In genomic region chr18:45386256-45386655, GRCh38 we compare ENCODE assay signal across 8 cellular contexts.
DNase-seq lines count a peak whose midpoint lies in the region; ATAC-seq, FAIRE-seq and TF ChIP-seq lines count a peak whose summit lies in the region.

No MANE protein-coding gene starts in this region.

- CTCF ChIA-PET in activated CD8-positive, alpha-beta T cell treated with anti-CD3 and anti-CD28 coated beads for 36 hours (lab: Charles Lee), result interaction anchor here (0.7 to 6.4 kb wide), 6 partner anchors 10 to 173 kb away, joined by 3 to 37 read pairs (median 6); no protein-coding TSS in a partner anchor
- CTCF ChIA-PET in activated CD8-positive, alpha-beta T cell treated with anti-CD3 and anti-CD28 coated beads, Interleukin-2, amount 10 ng/mL, durations not matched to agents 7 days and 5 days (lab: Charles Lee), result interaction anchor here (2.2 kb wide), 1 partner anchor 1256 kb away, joined by 5 read pairs; no protein-coding TSS in a partner anchor

- H3K4me1 Mint-ChIP-seq in activated CD8-positive, alpha-beta T cell treated with anti-CD3 and anti-CD28 coated beads for 36 hours (ENCODE audit: low read depth), result no peaks in the 10 kb centered on the region
- H3K4me1 Mint-ChIP-seq in activated CD8-positive, alpha-beta T cell treated with anti-CD3 and anti-CD28 coated beads, Interleukin-2, amount 10 ng/mL, durations not matched to agents 7 days and 5 days (ENCODE audit: low read depth), result peaks cover 3% of the 10 kb centered on the region

- H3K27ac ChIP-seq in parathyroid adenoma, result no peak overlapping the region

- no peaks in the 10 kb centered on the region for H3K36me3 Mint-ChIP-seq in activated CD8-positive, alpha-beta T cell treated with anti-CD3 and anti-CD28 coated beads for 36 hours (ENCODE audit: low read depth)
- no peaks in the 10 kb centered on the region for H3K36me3 Mint-ChIP-seq in activated CD8-positive, alpha-beta T cell treated with anti-CD3 and anti-CD28 coated beads, Interleukin-2, amount 10 ng/mL, durations not matched to agents 7 days and 5 days (ENCODE audit: low read depth)

- ATAC-seq in activated CD8-positive, alpha-beta T cell treated with anti-CD3 and anti-CD28 coated beads for 36 hours, result no peak
- no peak for ATAC-seq in activated CD8-positive, alpha-beta T cell treated with anti-CD3 and anti-CD28 coated beads, Interleukin-2, amount 10 ng/mL, durations not matched to agents 7 days and 5 days

- no peak overlapping the region for H3K4me3 ChIP-seq in parathyroid adenoma (ENCODE audit: low read depth, low read length)

- no peak for TF ChIP-seq POLR2A in erythroblast (IDR thresholded peaks at IDR 0.05; ENCODE audit: low read length)
- TF ChIP-seq POLR2A in GM12891 (IDR thresholded peaks at IDR 0.05; ENCODE audit: low read depth, low read length), result no peak

- no peak overlapping the region for H3K4me3 Mint-ChIP-seq in activated CD8-positive, alpha-beta T cell treated with anti-CD3 and anti-CD28 coated beads for 36 hours
- H3K4me3 Mint-ChIP-seq in activated CD8-positive, alpha-beta T cell treated with anti-CD3 and anti-CD28 coated beads, Interleukin-2, amount 10 ng/mL, durations not matched to agents 7 days and 5 days, result no peak overlapping the region

- H3K4me2 ChIP-seq in parathyroid adenoma (ENCODE audit: low read length), result no peak overlapping the region

- H3K27me3 ChIP-seq in parathyroid adenoma (ENCODE audit: control insufficient read depth, insufficient read depth, low read length), result no peaks in the 10 kb centered on the region

- no peaks in the 10 kb centered on the region for H3K36me3 ChIP-seq in parathyroid adenoma (ENCODE audit: control insufficient read depth, insufficient read depth, low read length)

- no peak for TF ChIP-seq CTCF in activated CD8-positive, alpha-beta T cell treated with anti-CD3 and anti-CD28 coated beads for 36 hours (IDR thresholded peaks at IDR 0.05)
- peak; percentile 66 for TF ChIP-seq CTCF in parathyroid adenoma (IDR thresholded peaks at IDR 0.05)

- H3K9ac ChIP-seq in parathyroid adenoma, result no peak overlapping the region

- peak; percentile 42 for DNase-seq in activated CD8-positive, alpha-beta T cell treated with anti-CD3 and anti-CD28 coated beads for 36 hours
- no peak for DNase-seq in activated CD8-positive, alpha-beta T cell treated with anti-CD3 and anti-CD28 coated beads, Interleukin-2, amount 10 ng/mL, durations not matched to agents 7 days and 5 days
- peak; percentile 85 for DNase-seq in NCI-H748 (lab: John Stamatoyannopoulos, UW; ENCODE audit: unreplicated experiment)
- peak; percentile 35 to 59 for DNase-seq in erythroblast (lab: John Stamatoyannopoulos, UW)
- DNase-seq in NK-92 treated with Interleukin-12 subunit alpha and Interleukin-12 subunit beta, amount 100 ng/mL, for 24 hours (lab: John Stamatoyannopoulos, UW), result no peak
- DNase-seq in NCI-H187 treated with DMSO at 0.1 percent for 48 hours (lab: John Stamatoyannopoulos, UW), result no peak
- DNase-seq in GM12891 (ENCODE audit: insufficient read length, low spot score), result no peak

- H3K9me3 Mint-ChIP-seq in activated CD8-positive, alpha-beta T cell treated with anti-CD3 and anti-CD28 coated beads for 36 hours, result no peaks in the 10 kb centered on the region
- no peaks in the 10 kb centered on the region for H3K9me3 Mint-ChIP-seq in activated CD8-positive, alpha-beta T cell treated with anti-CD3 and anti-CD28 coated beads, Interleukin-2, amount 10 ng/mL, durations not matched to agents 7 days and 5 days (ENCODE audit: insufficient read depth)

- no peaks in the 10 kb centered on the region for H3K9me3 ChIP-seq in parathyroid adenoma (ENCODE audit: control insufficient read depth, low read length)

- POLR2A ChIA-PET in activated CD8-positive, alpha-beta T cell treated with anti-CD3 and anti-CD28 coated beads for 36 hours (lab: Charles Lee), result no interaction called here
- POLR2A ChIA-PET in activated CD8-positive, alpha-beta T cell treated with anti-CD3 and anti-CD28 coated beads, Interleukin-2, amount 10 ng/mL, durations not matched to agents 7 days and 5 days (lab: Charles Lee), result no interaction called here

- H3K79me2 ChIP-seq in parathyroid adenoma, result no peaks in the 10 kb centered on the region

- peaks cover 29% of the 10 kb centered on the region for H3K27me3 Mint-ChIP-seq in activated CD8-positive, alpha-beta T cell treated with anti-CD3 and anti-CD28 coated beads for 36 hours
- peaks cover 17% of the 10 kb centered on the region for H3K27me3 Mint-ChIP-seq in activated CD8-positive, alpha-beta T cell treated with anti-CD3 and anti-CD28 coated beads, Interleukin-2, amount 10 ng/mL, durations not matched to agents 7 days and 5 days (ENCODE audit: low read depth)

- H3K4me1 ChIP-seq in parathyroid adenoma, result peaks cover 7% of the 10 kb centered on the region

- no peak overlapping the region for H3K27ac Mint-ChIP-seq in activated CD8-positive, alpha-beta T cell treated with anti-CD3 and anti-CD28 coated beads for 36 hours
- H3K27ac Mint-ChIP-seq in activated CD8-positive, alpha-beta T cell treated with anti-CD3 and anti-CD28 coated beads, Interleukin-2, amount 10 ng/mL, durations not matched to agents 7 days and 5 days, result no peak overlapping the region

- intact Hi-C loops in activated CD8-positive, alpha-beta T cell treated with anti-CD3 and anti-CD28 coated beads for 36 hours (cut with micrococcal nuclease), result loop anchor here (10.0 kb wide), 2 partner anchors 281 to 1251 kb away; no protein-coding TSS in a partner anchor

- H2AFZ ChIP-seq in parathyroid adenoma, result peak overlapping the region; percentile 16

- FAIRE-seq in GM12891 (lab: Jason Lieb, UNC), result no peak

TF ChIP-seq in GM12891, 5 proteins besides CTCF, POLR2A, EP300 and RAD21:
- no peak for TF ChIP-seq POU2F2 (IDR thresholded peaks at IDR 0.05; ENCODE audit: low read depth, low read length)
- TF ChIP-seq SPI1 (IDR thresholded peaks at IDR 0.05; ENCODE audit: low read depth, low read length), result no peak
- no peak for TF ChIP-seq TAF1 (IDR thresholded peaks at IDR 0.05; ENCODE audit: low read depth, low read length)
- TF ChIP-seq POLR2AphosphoS5 (IDR thresholded peaks at IDR 0.05; ENCODE audit: low read depth, low read length), result no peak
- TF ChIP-seq PAX5 (IDR thresholded peaks at IDR 0.05; ENCODE audit: insufficient read depth, low read length, severe bottlenecking), result no peak

Comparison
In these comparisons a context has a peak if more than half of its experiments do, and no peak if none do; other contexts are left out.
1. DNase-seq: peak in activated CD8-positive, alpha-beta T cell treated with anti-CD3 and anti-CD28 coated beads for 36 hours (single experiment), NCI-H748 (single experiment) and erythroblast (2 of 2); none in activated CD8-positive, alpha-beta T cell treated with anti-CD3 and anti-CD28 coated beads, Interleukin-2, amount 10 ng/mL, durations not matched to agents 7 days and 5 days (single experiment), NK-92 treated with Interleukin-12 subunit alpha and Interleukin-12 subunit beta, amount 100 ng/mL, for 24 hours (single experiment), NCI-H187 treated with DMSO at 0.1 percent for 48 hours (single experiment) and GM12891 (single experiment).